Comparison of ENCODE assay signal across 1 cellular context in the genomic region with DNA sequence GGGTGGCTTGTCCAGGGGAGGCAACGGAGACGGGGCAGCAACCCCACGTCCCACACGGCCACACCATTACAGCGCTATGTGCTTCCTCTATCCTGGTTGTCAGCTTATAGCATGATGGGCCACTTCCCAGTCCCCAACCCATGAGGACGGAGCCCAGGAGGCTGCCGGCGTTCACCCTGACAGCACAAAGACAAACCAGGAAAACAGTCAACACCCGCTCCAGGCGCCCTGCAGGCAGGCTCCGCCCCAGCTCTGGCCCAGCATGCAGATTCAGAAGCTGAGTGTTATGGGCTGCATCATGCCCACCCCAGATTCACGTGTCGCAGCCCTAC.
TF ChIP-seq lines count a peak whose summit lies in the region.

No MANE protein-coding gene starts in this region.

TF ChIP-seq in H1, 55 proteins besides CTCF, POLR2A, EP300 and RAD21 (continued from another document):
- TF ChIP-seq, protein P1, sequence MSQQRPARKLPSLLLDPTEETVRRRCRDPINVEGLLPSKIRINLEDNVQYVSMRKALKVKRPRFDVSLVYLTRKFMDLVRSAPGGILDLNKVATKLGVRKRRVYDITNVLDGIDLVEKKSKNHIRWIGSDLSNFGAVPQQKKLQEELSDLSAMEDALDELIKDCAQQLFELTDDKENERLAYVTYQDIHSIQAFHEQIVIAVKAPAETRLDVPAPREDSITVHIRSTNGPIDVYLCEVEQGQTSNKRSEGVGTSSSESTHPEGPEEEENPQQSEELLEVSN (IDR thresholded peaks at IDR 0.05) = no peak
- TF ChIP-seq NRF1 (IDR thresholded peaks at IDR 0.05; ENCODE audit: low read depth, low read length) (no peak), TAF7 (optimal IDR thresholded peaks at IDR 0.05; ENCODE audit: borderline replicate concordance, low read depth, low read length) (no peak), SP2 (IDR thresholded peaks at IDR 0.05; ENCODE audit: low read length) (no peak), EGR1 (IDR thresholded peaks at IDR 0.05; ENCODE audit: borderline replicate concordance, low read depth, low read length) (no peak), EZH2 (IDR thresholded peaks at IDR 0.05; ENCODE audit: low read depth, low read length, severe bottlenecking) (no peak), RXRA (IDR thresholded peaks at IDR 0.05; ENCODE audit: insufficient read depth, low read depth, low read length) (no peak), TEAD4 (IDR thresholded peaks at IDR 0.05; ENCODE audit: low read depth, low read length) (no peak), BCL11A (IDR thresholded peaks at IDR 0.05; ENCODE audit: low read depth in 2 of 2, low read length in 2 of 2) (no peak), CBX5 (IDR thresholded peaks at IDR 0.05; ENCODE audit: low read depth, low read length) (no peak)
